Comparison of ENCODE assay signal across 9 cellular contexts in the genomic region with DNA sequence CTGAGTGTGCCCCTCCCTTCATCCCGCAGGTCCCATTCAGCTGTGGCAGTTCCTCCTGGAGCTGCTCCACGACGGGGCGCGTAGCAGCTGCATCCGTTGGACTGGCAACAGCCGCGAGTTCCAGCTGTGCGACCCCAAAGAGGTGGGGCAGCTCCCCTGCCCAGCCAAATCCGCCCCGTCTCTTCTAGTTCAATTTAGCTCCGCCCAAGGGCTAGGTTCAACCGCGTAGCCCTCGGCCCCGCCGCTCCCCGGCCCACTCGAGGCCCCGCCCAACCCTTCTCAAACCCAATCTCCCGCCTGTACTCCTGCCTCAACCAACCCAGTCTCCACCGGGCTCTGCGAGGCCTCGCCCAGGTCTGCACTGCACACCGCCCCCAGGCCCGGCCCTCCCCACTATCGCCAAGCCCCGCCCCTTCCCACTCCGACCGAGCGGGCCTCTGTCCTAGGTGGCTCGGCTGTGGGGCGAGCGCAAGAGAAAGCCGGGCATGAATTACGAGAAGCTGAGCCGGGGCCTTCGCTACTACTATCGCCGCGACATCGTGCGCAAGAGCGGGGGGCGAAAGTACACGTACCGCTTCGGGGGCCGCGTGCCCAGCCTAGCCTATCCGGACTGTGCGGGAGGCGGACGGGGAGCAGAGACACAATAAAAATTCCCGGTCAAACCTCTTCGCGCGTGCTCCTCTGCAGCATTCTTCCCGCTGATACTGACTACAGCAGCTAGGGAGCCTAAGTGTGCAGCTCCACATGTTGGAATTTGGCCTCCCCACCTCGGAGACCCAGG. TPM values are rescaled to one million over a fixed set of nuclear protein-coding genes. Genes with fewer than 3 reads are reported as not detected.
DNase-seq lines count a peak whose midpoint lies in the region; ATAC-seq and TF ChIP-seq lines count a peak whose summit lies in the region.
"Had no signal": no experiment of that assay in that cellular context is flagged by ENCODE, and none has a peak within 500 bp of the region (broad histone marks: within the 10 kb centered on the region; RNA-seq: fewer than 3 reads in every experiment).

No MANE protein-coding gene starts in this region.

- H3K36me3 ChIP-seq in BE2C: no peaks in the 10 kb centered on the region
- H3K36me3 ChIP-seq in right lobe of liver: no peaks in the 10 kb centered on the region

- DNase-seq in BE2C (peak; percentile 98), NCI-H748 (lab: John Stamatoyannopoulos, UW; ENCODE audit: unreplicated experiment) (peak; percentile 99), dermis blood vessel endothelial cell (peak; percentile 93), right lobe of liver (peak; percentile 99)
- DNase-seq in activated CD4-positive, alpha-beta T cell treated with anti-CD3 and anti-CD28 coated beads, Interleukin-2, amount 50 U/mL, for 24 hours (ENCODE audit: low read depth in 1 of 2, low spot score in 1 of 2): peak; percentile 83 to 93
- DNase-seq in stimulated activated CD4-positive, alpha-beta T cell treated with anti-CD3 and anti-CD28 coated beads, Interleukin-4, amount 100 ng/mL, for 1 hour: peak; percentile 94

- no peaks in the 10 kb centered on the region for H3K27me3 ChIP-seq in BE2C
- no peaks in the 10 kb centered on the region for H3K27me3 ChIP-seq in right lobe of liver

- TF ChIP-seq POLR2A in right lobe of liver (IDR thresholded peaks at IDR 0.05): peak; percentile 50

- intact Hi-C loops in right lobe of liver (cut with DNase I): no loop called here

- peak overlapping the region; percentile 71 to 74 (median 74) for H3K27ac ChIP-seq in right lobe of liver

- H3K4me1 ChIP-seq in BE2C (peaks cover 7% of the 10 kb centered on the region; the same call in 1 of the 2 replicates), right lobe of liver (peaks cover 0 to 4% (median 0%) of the 10 kb centered on the region in 4 donors)

- ATAC-seq in GM19324 (IDR thresholded peaks at IDR 0.05; ENCODE audit: low FRiP score, unreplicated experiment): peak; percentile 72
- peak; percentile 67 for ATAC-seq in HG03460 (IDR thresholded peaks at IDR 0.05; ENCODE audit: unreplicated experiment)
- ATAC-seq in right lobe of liver: peak; percentile 82 to 91 (median 86)

- peak overlapping the region; percentile 51 for H3K4me3 ChIP-seq in BE2C (ENCODE audit: low read depth, low read length)
- H3K4me3 ChIP-seq in right lobe of liver: peak overlapping the region; percentile 59 to 73 (median 61)

- WGBS in right lobe of liver (ENCODE audit: insufficient coverage, low coverage, low lambda C conversion rate, missing lambda C conversion rate): 0% methylated on average over 26 of the region's 60 CpGs

- H3K9me3 ChIP-seq in BE2C (no peaks in the 10 kb centered on the region), right lobe of liver (no peaks in the 10 kb centered on the region)

- TF ChIP-seq CTCF in BE2C (IDR thresholded peaks at IDR 0.05; ENCODE audit: low read depth, low read length) (no peak), right lobe of liver (IDR thresholded peaks at IDR 0.05) (no peak)

RNA-seq across cellular contexts. Expression of a gene that starts 2.9 kb away (rescaled TPM):
- 0.94 TPM for polyA plus RNA-seq in BE2C (2012; ENCODE audit: insufficient read depth, insufficient read length, low read depth)
- 0.09 and 0.17 TPM in 2 replicates for total RNA-seq in dermis blood vessel endothelial cell
- total RNA-seq in right lobe of liver: 1 to 10 TPM in 1 of 6 experiments, under 1 TPM in 3, not detected in 2; 0.38 to 1.2 (median 0.57) TPM
- total RNA-seq: T-helper 1 cell treated with Interleukin-12 subunit alpha and Interleukin-12 subunit beta and Interleukin-4 antibody, amounts not matched to agents 30 ng/mL and 1 ng/mL, for 36 hours had no signal

RNA-seq across cellular contexts. Expression of a gene that starts 3.7 kb away (rescaled TPM):
- polyA plus RNA-seq in BE2C (2012; ENCODE audit: insufficient read depth, insufficient read length, low read depth): 767 TPM
- total RNA-seq in dermis blood vessel endothelial cell (236 and 493 TPM in 2 replicates), right lobe of liver (100 to 1,000 TPM; 189 to 697 (median 228) TPM)

RNA-seq across cellular contexts. Expression of a gene that starts 15.6 kb away (rescaled TPM):
- polyA plus RNA-seq in BE2C (2012; ENCODE audit: insufficient read depth, insufficient read length, low read depth): 220 TPM
- 45.4 and 47.6 TPM in 2 replicates for total RNA-seq in dermis blood vessel endothelial cell
- 10 to 100 TPM; 27.8 to 46.5 (median 31.0) TPM for total RNA-seq in right lobe of liver

RNA-seq across cellular contexts. Expression of a gene that starts 21.9 kb away (rescaled TPM):
- not detected for polyA plus RNA-seq in BE2C (2012; ENCODE audit: insufficient read depth, insufficient read length, low read depth)
- total RNA-seq in dermis blood vessel endothelial cell: 0.09 TPM in 1 of 2 replicates, not detected in the other
- total RNA-seq in right lobe of liver: under 1 TPM in 1 of 6 experiments, not detected in 5; 0.27 TPM

RNA-seq across cellular contexts. Expression of a gene that starts 31.9 kb away (rescaled TPM):
- polyA plus RNA-seq in BE2C (2012; ENCODE audit: insufficient read depth, insufficient read length, low read depth): 24.5 TPM
- total RNA-seq in dermis blood vessel endothelial cell: 4.8 and 11.1 TPM in 2 replicates
- 1 to 10 TPM; 3.7 to 6.1 (median 4.4) TPM for total RNA-seq in right lobe of liver

Comparison
In these comparisons a context has a peak if more than half of its experiments do, and no peak if none do; other contexts are left out.
1. Peak in every context shown above with its lines: DNase-seq, ATAC-seq, H3K4me3 ChIP-seq and H3K27ac ChIP-seq.